In genomic region chr11:131895865-131896264, GRCh38 we compare ENCODE assay signal across 16 cellular contexts.
DNase-seq lines count a peak whose midpoint lies in the region; ATAC-seq, FAIRE-seq and TF ChIP-seq lines count a peak whose summit lies in the region.
"Had no signal": no experiment of that assay in that cellular context is flagged by ENCODE, and none has a peak within 500 bp of the region (broad histone marks: within the 10 kb centered on the region; RNA-seq: fewer than 3 reads in every experiment).

No MANE protein-coding gene starts in this region.

- no peak overlapping the region for H3K18ac ChIP-seq in H9 (ENCODE audit: insufficient read length, low read depth, low read length)

- H3K79me1 ChIP-seq in H9 (ENCODE audit: insufficient read depth, low read depth, low read length, poor library complexity, severe bottlenecking), result no peaks in the 10 kb centered on the region

- no peak overlapping the region for H3K4me2 ChIP-seq in H9 (ENCODE audit: insufficient read depth, insufficient read length, low read length)
- no peak overlapping the region for H3K4me2 ChIP-seq in keratinocyte (ENCODE audit: control insufficient read depth, extremely low read depth, insufficient read depth, low read depth, low read length)
- H3K4me2 ChIP-seq: KMS-11 had no signal

- H2BK12ac ChIP-seq in H9 (ENCODE audit: insufficient read length, low read depth, low read length), result no peak overlapping the region

- no peak for ATAC-seq in HG03097 (IDR thresholded peaks at IDR 0.05; ENCODE audit: low FRiP score, unreplicated experiment)
- ATAC-seq in GM21423 (IDR thresholded peaks at IDR 0.05; ENCODE audit: unreplicated experiment), result no peak
- ATAC-seq: HepG2 had no signal

- no peak overlapping the region for H2BK20ac ChIP-seq in H9 (ENCODE audit: low read depth, low read length, poor library complexity, severe bottlenecking)

- no peaks in the 10 kb centered on the region; a peak in 1 of 7 replicates for H3K36me3 Mint-ChIP-seq in H9 (ENCODE audit: insufficient read depth in 1 of 3, low read depth in 3 of 3)

- H3K79me2 ChIP-seq in H9 (ENCODE audit: insufficient read depth, low read length), result no peaks in the 10 kb centered on the region
- H3K79me2 ChIP-seq in keratinocyte (ENCODE audit: control insufficient read depth, insufficient read depth, low read length), result no peaks in the 10 kb centered on the region

- H4K8ac ChIP-seq in H9 (replicated peaks; ENCODE audit: insufficient read length, low read depth, low read length), result no peak overlapping the region

- H3K14ac ChIP-seq in H9 (ENCODE audit: insufficient read depth, low read length), result no peak overlapping the region

- H3K4me1 ChIP-seq in H9 (ENCODE audit: insufficient read depth, low read length) (peaks cover 2% of the 10 kb centered on the region; the same call in 1 of the 2 replicates), keratinocyte (ENCODE audit: control insufficient read depth, extremely low read depth, insufficient read depth, low read length) (peaks cover 24% of the 10 kb centered on the region)
- H3K4me1 ChIP-seq: Peyer's patch had no signal

- no peak overlapping the region for H3T11ph ChIP-seq in H9 (ENCODE audit: low read length)

- in situ Hi-C loops in brain microvascular endothelial cell (cut with HindIII; ENCODE audit: low pct_ligation_motif_present, low sequenced_read_pairs), result no loop called here

- no peak overlapping the region for H4K5ac ChIP-seq in H9 (ENCODE audit: insufficient read length, low read depth, low read length)

- H3K27me3 ChIP-seq in H9 (ENCODE audit: insufficient read depth, low read length) (no peaks in the 10 kb centered on the region), brain microvascular endothelial cell (replicated peaks) (no peaks in the 10 kb centered on the region), keratinocyte (ENCODE audit: control insufficient read depth, extremely low read depth, insufficient read depth, low read length) (no peaks in the 10 kb centered on the region)
- H3K27me3 ChIP-seq: Peyer's patch had no signal

- H3K56ac ChIP-seq in H9 (ENCODE audit: insufficient read length, low read depth, low read length), result no peak overlapping the region

- TF ChIP-seq CTCF in H9 (conservative IDR thresholded peaks at IDR 0.05) (peak; percentile 20; the same call in 1 of the 3 replicates), brain microvascular endothelial cell (IDR thresholded peaks at IDR 0.05; ENCODE audit: low read depth, low read length, missing control alignments) (peak; percentile 34), keratinocyte (optimal IDR thresholded peaks at IDR 0.05 in 1 of 3, IDR thresholded peaks at IDR 0.05 in 1 of 3, conservative IDR thresholded peaks at IDR 0.05 in 1 of 3; ENCODE audit: extremely low read depth in 1 of 3, insufficient read depth in 2 of 3, low read length in 3 of 3) (no peak)

- H2AFZ ChIP-seq in H9 (ENCODE audit: low read length) (no peak overlapping the region), keratinocyte (ENCODE audit: control insufficient read depth, low read length) (no peak overlapping the region)

- H4K20me1 ChIP-seq in H9 (ENCODE audit: control insufficient read depth, insufficient read depth, insufficient read length), result no peaks in the 10 kb centered on the region
- no peaks in the 10 kb centered on the region for H4K20me1 ChIP-seq in keratinocyte (ENCODE audit: control insufficient read depth, extremely low read depth, insufficient read depth, low read length)

- no peak overlapping the region for H2BK120ac ChIP-seq in H9 (ENCODE audit: low read depth, low read length, poor library complexity, severe bottlenecking)

- H3K9me3 Mint-ChIP-seq in H9, result no peaks in the 10 kb centered on the region

- no peak overlapping the region for H2BK15ac ChIP-seq in H9 (ENCODE audit: low read depth, low read length)

- no peaks in the 10 kb centered on the region for H3K9me1 ChIP-seq in keratinocyte (ENCODE audit: control insufficient read depth, extremely low read depth, insufficient read depth, low read length)

- no peak overlapping the region for H3K4me3 Mint-ChIP-seq in H9

- no peaks in the 10 kb centered on the region for H3K36me3 ChIP-seq in brain microvascular endothelial cell (replicated peaks)
- no peaks in the 10 kb centered on the region for H3K36me3 ChIP-seq in keratinocyte (ENCODE audit: control insufficient read depth in 2 of 2, extremely low read depth in 1 of 2, insufficient read depth in 2 of 2, low read length in 2 of 2)
- H3K36me3 ChIP-seq: Peyer's patch had no signal

- no peak for FAIRE-seq in keratinocyte (lab: Jason Lieb, UNC)
- FAIRE-seq: HepG2 had no signal

- H3K23me2 ChIP-seq in H9 (ENCODE audit: insufficient read length, low read depth, low read length, poor library complexity, severe bottlenecking), result no peaks in the 10 kb centered on the region

- DNase-seq in CMK (ENCODE audit: low read depth), result peak; percentile 14
- no peak for DNase-seq in H9
- no peak for DNase-seq in brain microvascular endothelial cell
- DNase-seq in keratinocyte (ENCODE audit: low read depth, low spot score), result no peak
- DNase-seq in NCI-H187 treated with DMSO at 0.1 percent for 48 hours (lab: John Stamatoyannopoulos, UW), result no peak
- DNase-seq: DMS53, NCI-H1092, NCI-H146, NCI-H2227 treated with DMSO at 0.1 percent for 48 hours, NCI-H524 treated with DMSO at 0.1 percent for 48 hours, Peyer's patch, SHP77 had no signal

- H3K9ac ChIP-seq in H9 (ENCODE audit: extremely low read depth, insufficient read length, low read length) (no peak overlapping the region), keratinocyte (ENCODE audit: control insufficient read depth, extremely low read depth, insufficient read depth, low read length) (no peak overlapping the region)
- H3K9ac ChIP-seq: KMS-11 had no signal

- H2AK5ac ChIP-seq in H9 (ENCODE audit: insufficient read length, low read length), result no peak overlapping the region

- H3K4me3 ChIP-seq in brain microvascular endothelial cell (ENCODE audit: low read depth, low read length) (no peak overlapping the region), keratinocyte (ENCODE audit: control insufficient read depth in 2 of 3, extremely low read depth in 1 of 3, insufficient read depth in 2 of 3, low read depth in 1 of 3, low read length in 3 of 3) (peak overlapping the region in 1 of 3 experiments; percentile 8)
- H3K4me3 ChIP-seq: Peyer's patch had no signal

- no peak overlapping the region for H2BK5ac ChIP-seq in H9 (ENCODE audit: insufficient read length, low read length)

- H3K23ac ChIP-seq in H9 (ENCODE audit: insufficient read length, low read depth, low read length), result no peak overlapping the region

- peaks cover 6 to 7% of the 10 kb centered on the region in 2 experiments for H3K4me1 Mint-ChIP-seq in H9

- no peak overlapping the region for H3K27ac Mint-ChIP-seq in H9

- H4K91ac ChIP-seq in H9 (ENCODE audit: insufficient read length, low read depth, low read length), result no peak overlapping the region

- dilution Hi-C loops in keratinocyte (cut with MboI; ENCODE audit: extremely low pct_ligation_motif_present, low sequenced_read_pairs), result no loop called here

- H3K4ac ChIP-seq in H9 (ENCODE audit: low read depth, low read length), result no peak overlapping the region

- H3K27me3 Mint-ChIP-seq in H9 (ENCODE audit: low read depth), result no peaks in the 10 kb centered on the region

- no peak overlapping the region for H3K27ac ChIP-seq in H9 (ENCODE audit: insufficient read length, low read depth, low read length)
- H3K27ac ChIP-seq in brain microvascular endothelial cell, result peak overlapping the region; percentile 94
- H3K27ac ChIP-seq in keratinocyte (ENCODE audit: control insufficient read depth, insufficient read depth, low read length), result peak overlapping the region; percentile 77
- H3K27ac ChIP-seq: KMS-11 had no signal

- no peaks in the 10 kb centered on the region for H3K9me3 ChIP-seq in H9 (ENCODE audit: control insufficient read depth, low read depth, low read length)
- H3K9me3 ChIP-seq in keratinocyte (ENCODE audit: control insufficient read depth, low read depth, low read length), result no peaks in the 10 kb centered on the region
- H3K9me3 ChIP-seq: Peyer's patch had no signal

- WGBS in H9 (ENCODE audit: extremely low coverage, insufficient read length, low lambda C conversion rate), result no CpG with 5 or more reads among the region's 2 CpGs

Comparison
In these comparisons a context has a peak if more than half of its experiments do, and no peak if none do; other contexts are left out.
1. CTCF ChIP-seq: peak in H9 (single experiment) and brain microvascular endothelial cell (single experiment); none in keratinocyte (0 of 3).